ENCODE assay signal across 12 cellular contexts in the genomic region with DNA sequence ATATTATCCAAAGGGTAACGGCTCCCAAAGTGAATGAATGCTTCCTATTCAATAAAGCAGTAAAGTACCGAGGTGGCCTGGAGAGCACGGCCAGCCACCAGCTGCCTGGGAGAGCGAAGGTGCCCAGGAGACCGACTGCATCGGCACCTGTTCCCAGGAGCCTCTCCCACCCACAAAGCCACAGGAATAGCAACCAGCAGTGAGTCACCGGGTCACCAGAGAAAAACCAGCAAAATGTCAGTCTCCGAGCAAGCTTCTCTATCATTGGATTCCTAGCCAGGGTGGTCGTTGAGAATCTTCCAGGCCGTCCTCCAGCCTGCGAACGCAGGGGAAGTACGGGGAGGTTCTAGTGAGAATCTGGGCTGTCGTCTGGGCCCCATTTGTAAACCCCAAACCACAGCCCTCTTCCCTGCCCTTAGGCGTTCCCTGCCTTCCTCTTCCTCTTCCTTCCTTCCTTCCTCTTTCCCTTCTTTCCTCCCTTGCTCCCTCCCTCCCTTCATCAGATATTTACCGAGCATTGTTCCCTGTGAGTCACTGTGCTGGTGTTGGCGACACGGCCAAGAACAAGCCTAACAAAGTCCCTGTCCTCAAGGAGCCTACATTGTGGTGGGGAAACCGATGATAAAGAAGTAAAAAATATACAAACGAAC.
A peak's percentile ranks its signal among the peaks of the same experiment; 100 is the strongest.
DNase-seq lines count a peak whose midpoint lies in the region; ATAC-seq and TF ChIP-seq lines count a peak whose summit lies in the region.
"Had no signal": no experiment of that assay in that cellular context is flagged by ENCODE, and none has a peak within 500 bp of the region (broad histone marks: within the 10 kb centered on the region; RNA-seq: fewer than 3 reads in every experiment).

No MANE protein-coding gene starts in this region.

- peaks cover 2% of the 10 kb centered on the region for H3K27me3 Mint-ChIP-seq in neural progenitor cell (ENCODE audit: insufficient read depth, low read depth)
- H3K27me3 Mint-ChIP-seq: activated naive CD4-positive, alpha-beta T cell treated with anti-CD3 and anti-CD28 coated beads, Interleukin-2, amount 50 U/mL, for 24 hours had no signal

- DNase-seq in EH (ENCODE audit: low read depth) (peak; percentile 44), NB4 (ENCODE audit: low read depth) (peak; percentile 81), breast epithelium (ENCODE audit: low spot score in 2 of 2) (no peak), neural progenitor cell (ENCODE audit: low spot score) (no peak), NCI-H187 (lab: John Stamatoyannopoulos, UW) (no peak), uterus (no peak), SIG-M5 treated with dmso at 0.1 percent for 504 hours (lab: John Stamatoyannopoulos, UW; ENCODE audit: unreplicated experiment) (no peak)
- DNase-seq: DMS 273 treated with DMSO at 0.1 percent for 48 hours; stimulated activated naive CD8-positive, alpha-beta T cell treated with anti-CD3 and anti-CD28 coated beads, Interleukin-15, Interleukin-2, amounts not matched to agents 100 U/mL and 50 U/mL, for 24 hours; WERI-Rb-1 had no signal

- H3K4me2 ChIP-seq in neural progenitor cell, result no peak overlapping the region

- H3K36me3 Mint-ChIP-seq in neural progenitor cell, result peaks cover 2% of the 10 kb centered on the region

- peaks cover 0 to 8% of the 10 kb centered on the region in 2 donors for H3K4me1 ChIP-seq in breast epithelium
- H3K4me1 ChIP-seq in neural progenitor cell, result no peaks in the 10 kb centered on the region
- H3K4me1 ChIP-seq in uterus, result peaks cover 0 to 6% of the 10 kb centered on the region in 2 donors

- H3K27me3 ChIP-seq in breast epithelium (no peaks in the 10 kb centered on the region), neural progenitor cell (no peaks in the 10 kb centered on the region), uterus (no peaks in the 10 kb centered on the region)

- H2AFZ ChIP-seq in neural progenitor cell (replicated peaks), result no peak overlapping the region

- no peaks in the 10 kb centered on the region for H4K20me1 ChIP-seq in neural progenitor cell (ENCODE audit: low read depth)

- TF ChIP-seq POLR2A in NB4 (IDR thresholded peaks at IDR 0.05; ENCODE audit: extremely low read depth, insufficient read length) (no peak), breast epithelium (IDR thresholded peaks at IDR 0.05) (no peak), uterus (IDR thresholded peaks at IDR 0.05) (no peak)

- no peaks in the 10 kb centered on the region for H3F3A ChIP-seq in neural progenitor cell (ENCODE audit: low read depth)

- no peak overlapping the region for H3K9ac ChIP-seq in neural progenitor cell

- H3K27ac ChIP-seq in breast epithelium (peak overlapping the region; percentile 31 to 71), neural progenitor cell (no peak overlapping the region), uterus (peak overlapping the region in 1 of 2 donors; percentile 45)
- H3K27ac ChIP-seq: WERI-Rb-1 had no signal

- intact Hi-C loops in breast epithelium (cut with DNase I; ENCODE audit: low total_unique reads) (no loop called here), uterus (cut with DNase I; ENCODE audit: low total_unique reads) (no loop called here)

- H3K36me3 ChIP-seq in breast epithelium (no peaks in the 10 kb centered on the region), neural progenitor cell (no peaks in the 10 kb centered on the region), uterus (no peaks in the 10 kb centered on the region)
- H3K36me3 ChIP-seq: WERI-Rb-1 had no signal

- peaks cover 12% of the 10 kb centered on the region for H3K9me3 Mint-ChIP-seq in neural progenitor cell
- H3K9me3 Mint-ChIP-seq: activated naive CD4-positive, alpha-beta T cell treated with anti-CD3 and anti-CD28 coated beads, Interleukin-2, amount 50 U/mL, for 24 hours had no signal

- H3K27ac Mint-ChIP-seq in neural progenitor cell, result peak overlapping the region; percentile 50
- H3K27ac Mint-ChIP-seq: activated naive CD4-positive, alpha-beta T cell treated with anti-CD3 and anti-CD28 coated beads, Interleukin-2, amount 50 U/mL, for 24 hours had no signal

- TF ChIP-seq CTCF in NB4 (IDR thresholded peaks at IDR 0.05; ENCODE audit: low read depth, low read length), result no peak
- no peak for TF ChIP-seq CTCF in breast epithelium (IDR thresholded peaks at IDR 0.05)
- TF ChIP-seq CTCF in neural progenitor cell (IDR thresholded peaks at IDR 0.05), result no peak
- no peak for TF ChIP-seq CTCF in uterus (IDR thresholded peaks at IDR 0.05)

- no peak overlapping the region for H3K4me3 Mint-ChIP-seq in neural progenitor cell
- H3K4me3 Mint-ChIP-seq: activated naive CD4-positive, alpha-beta T cell treated with anti-CD3 and anti-CD28 coated beads, Interleukin-2, amount 50 U/mL, for 24 hours had no signal

- peaks cover 16% of the 10 kb centered on the region for H3K4me1 Mint-ChIP-seq in neural progenitor cell

- H3K4me3 ChIP-seq in NB4 (ENCODE audit: low read depth, low read length), result peak overlapping the region; percentile 17
- no peak overlapping the region for H3K4me3 ChIP-seq in breast epithelium
- H3K4me3 ChIP-seq in neural progenitor cell, result no peak overlapping the region
- H3K4me3 ChIP-seq in uterus, result no peak overlapping the region

- H3K9me3 ChIP-seq in breast epithelium, result no peaks in the 10 kb centered on the region
- no peaks in the 10 kb centered on the region for H3K9me3 ChIP-seq in neural progenitor cell (ENCODE audit: low read depth)
- no peaks in the 10 kb centered on the region for H3K9me3 ChIP-seq in uterus

- ATAC-seq in GM18867 (IDR thresholded peaks at IDR 0.05; ENCODE audit: unreplicated experiment), result no peak

- H3K79me2 ChIP-seq in neural progenitor cell (ENCODE audit: low read depth), result no peaks in the 10 kb centered on the region

Comparison
In these comparisons a context has a peak if more than half of its experiments do, and no peak if none do; other contexts are left out.
1. DNase-seq: peak in EH (single experiment) and NB4 (single experiment); none in breast epithelium (0 of 2), neural progenitor cell (single experiment), NCI-H187 (0 of 2), uterus (0 of 2) and SIG-M5 treated with dmso at 0.1 percent for 504 hours (single experiment).